In the genomic region with DNA sequence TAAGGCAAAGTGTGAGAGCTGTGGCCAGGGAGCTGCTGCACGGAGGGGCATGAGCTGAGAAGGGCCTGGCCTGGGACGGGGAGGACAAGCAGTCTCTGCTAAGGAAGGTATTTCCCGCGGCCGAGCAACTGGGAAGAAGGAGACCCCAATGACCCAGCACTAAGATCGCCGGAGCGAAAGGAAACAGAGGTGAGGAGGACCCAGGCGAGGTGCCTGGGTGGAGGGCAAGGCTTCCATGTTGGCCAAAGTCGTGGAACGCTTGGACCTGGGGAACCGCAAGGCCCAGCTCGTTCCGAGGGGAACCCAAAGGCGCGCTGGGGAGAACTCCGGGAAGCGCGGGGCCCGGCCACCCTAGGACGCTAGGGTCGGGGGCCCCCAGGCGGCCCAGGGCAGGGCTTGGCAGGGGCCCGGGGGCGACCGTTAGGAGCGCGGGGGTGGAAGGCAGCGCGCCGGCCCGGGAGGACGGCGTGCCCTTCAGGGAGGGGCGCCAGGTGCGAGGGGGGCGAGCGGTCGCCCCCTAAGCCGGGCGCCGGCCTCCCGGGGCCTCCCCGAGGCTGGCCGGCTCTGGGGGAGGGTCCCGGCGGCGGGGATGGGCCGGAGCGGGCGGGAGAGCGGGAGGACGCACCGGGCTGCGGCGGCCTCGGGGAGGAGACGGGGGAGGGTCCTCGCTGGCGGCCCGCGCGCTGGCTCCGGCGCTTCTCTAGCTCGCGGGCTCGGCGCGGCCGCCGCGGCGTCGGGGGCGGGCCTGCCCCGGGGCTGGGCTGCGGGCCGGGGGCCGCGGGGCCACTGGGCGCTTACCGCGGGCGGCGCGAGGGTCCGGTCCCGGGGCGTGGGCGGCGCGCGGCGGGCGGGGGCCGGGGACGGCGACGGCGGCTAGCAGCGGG, we compare ENCODE assay signal across 8 cellular contexts. TPM values are rescaled to one million over a fixed set of nuclear protein-coding genes. Genes with fewer than 3 reads are reported as not detected.
DNase-seq lines count a peak whose midpoint lies in the region; ATAC-seq, FAIRE-seq and TF ChIP-seq lines count a peak whose summit lies in the region.

No MANE protein-coding gene starts in this region.

- H2BK15ac ChIP-seq in IMR-90 (ENCODE audit: low read depth, low read length), result no peak overlapping the region

- H3K23ac ChIP-seq in IMR-90 (ENCODE audit: low read depth, low read length), result peak overlapping the region; percentile 90; the same call in 1 of the 2 replicates

- TF ChIP-seq RAD21 in IMR-90 (IDR thresholded peaks at IDR 0.05; ENCODE audit: low read length), result no peak

- peaks cover 24 to 45% of the 10 kb centered on the region in 2 experiments for H3K79me1 ChIP-seq in IMR-90 (ENCODE audit: low read depth in 1 of 2, low read length in 2 of 2)

- peak overlapping the region in 1 of 2 experiments; percentile 19; a peak in 1 of 4 replicates for H4K8ac ChIP-seq in IMR-90 (ENCODE audit: low read depth in 2 of 2, low read length in 2 of 2)

- H3K4me2 ChIP-seq in IMR-90 (ENCODE audit: low read depth, low read length), result peak overlapping the region; percentile 70

- FAIRE-seq in bronchial epithelial cell (lab: Jason Lieb, UNC), result no peak

- CTCF ChIA-PET in AG04449 (lab: Yijun Ruan, JAX), result interaction anchor here (0.7 to 8.2 kb wide), 23 partner anchors 9 to 264 kb away, joined by 3 to 180 read pairs (median 11); partner anchors contain the start of genes FBXO24, LRCH4, MEPCE and MOSPD3
- CTCF ChIA-PET in IMR-90 (lab: Yijun Ruan, JAX), result interaction anchor here (0.5 to 1.7 kb wide), 5 partner anchors 12 to 393 kb away, joined by 3 to 7 read pairs (median 3); partner anchors contain the start of genes MOSPD3, POP7 and SLC12A9

- H3K4me1 ChIP-seq in IMR-90 (ENCODE audit: control insufficient read depth, insufficient read depth, low read length) (peaks cover 16% of the 10 kb centered on the region), lower lobe of right lung (peaks cover 36% of the 10 kb centered on the region), upper lobe of right lung (peaks cover 21% of the 10 kb centered on the region)

- H2BK120ac ChIP-seq in IMR-90 (ENCODE audit: low read depth, low read length), result no peak overlapping the region

- dilution Hi-C loops in IMR-90 (cut with HindIII; ENCODE audit: low sequenced_read_pairs, unreplicated experiment), result no loop called here

- POLR2A ChIA-PET in AG04449 (lab: Yijun Ruan, JAX) (interaction anchor here (0.6 to 4.1 kb wide), 6 partner anchors 9 to 108 kb away, joined by 3 to 17 read pairs (median 6); partner anchors contain the start of genes FBXO24, MOSPD3 and POP7), IMR-90 (lab: Charles Lee; ENCODE audit: unreplicated experiment) (interaction anchor here (0.6 to 1.7 kb wide), 3 partner anchors 13 to 156 kb away, joined by 4 to 5 read pairs (median 4); no protein-coding TSS in a partner anchor)

- WGBS in IMR-90 (ENCODE audit: extremely low coverage in 2 of 2, insufficient read length in 1 of 2), 2 experiments, result 1% methylated on average over 26 of the region's 102 CpGs; no CpG with 5 or more reads in 1 of the 2 experiments

- H3K9me1 ChIP-seq in IMR-90 (ENCODE audit: insufficient read depth, low read length), result no peaks in the 10 kb centered on the region

- H3K9me3 ChIP-seq in IMR-90 (ENCODE audit: control insufficient read depth, insufficient read depth, low read length) (no peaks in the 10 kb centered on the region), lower lobe of right lung (no peaks in the 10 kb centered on the region), upper lobe of right lung (no peaks in the 10 kb centered on the region)

- H4K5ac ChIP-seq in IMR-90 (ENCODE audit: low read depth, low read length), result no peak overlapping the region

- BruUV-seq in IMR-90 (replicated peaks; lab: Mats Ljungman, UMichigan), result no TSS peak

- peak overlapping the region; percentile 74 for H3K4me3 ChIP-seq in AG04449 (ENCODE audit: low read depth, low read length)
- H3K4me3 ChIP-seq in IMR-90 (ENCODE audit: insufficient read depth, low read depth, low read length), result peak overlapping the region; percentile 56
- peak overlapping the region; percentile 67 for H3K4me3 ChIP-seq in bronchial epithelial cell (ENCODE audit: low read depth, low read length)
- H3K4me3 ChIP-seq in lower lobe of right lung, result peak overlapping the region; percentile 80
- peak overlapping the region; percentile 76 for H3K4me3 ChIP-seq in upper lobe of right lung

- peaks cover 44% of the 10 kb centered on the region for H4K20me1 ChIP-seq in IMR-90 (ENCODE audit: insufficient read depth, low read length)

- intact Hi-C loops in IMR-90 (cut with micrococcal nuclease), result loop anchor here (5.0 kb wide), 1 partner anchor 91 kb away; the partner anchor contains the start of gene PCOLCE
- intact Hi-C loops in lower lobe of right lung (cut with DNase I), result loop anchor here (10.0 kb wide), 1 partner anchor 129 kb away; no protein-coding TSS in a partner anchor
- intact Hi-C loops in upper lobe of right lung (cut with DNase I), result no loop called here

- peak overlapping the region; percentile 83; the same call in 1 of the 2 replicates for H3K14ac ChIP-seq in IMR-90 (replicated peaks; ENCODE audit: low read depth, low read length)

- no peak overlapping the region for H3K18ac ChIP-seq in IMR-90 (ENCODE audit: low read depth, low read length)

- in situ Hi-C loops in IMR-90 (cut with MboI; ENCODE audit: low sequenced_read_pairs), result loop anchor here (10.0 kb wide), 1 partner anchor 229 kb away; the partner anchor contains the start of gene SPACDR

- no peaks in the 10 kb centered on the region for H3K27me3 ChIP-seq in IMR-90 (ENCODE audit: control insufficient read depth, insufficient read depth, low read length)
- no peaks in the 10 kb centered on the region for H3K27me3 ChIP-seq in bronchial epithelial cell (ENCODE audit: control insufficient read depth, insufficient read depth, low read length)
- H3K27me3 ChIP-seq in lower lobe of right lung (ENCODE audit: low read depth), result no peaks in the 10 kb centered on the region
- no peaks in the 10 kb centered on the region for H3K27me3 ChIP-seq in upper lobe of right lung

- peak overlapping the region; percentile 96 for H2AK9ac ChIP-seq in IMR-90 (replicated peaks; ENCODE audit: low read depth, low read length, poor library complexity)

- peak overlapping the region; percentile 92 for H2AFZ ChIP-seq in IMR-90 (replicated peaks; ENCODE audit: low read length, poor library complexity)

- peak overlapping the region; percentile 62; the same call in 1 of the 2 replicates for H3K56ac ChIP-seq in IMR-90 (ENCODE audit: extremely low read depth, insufficient read depth, low read length)

- H3K36me3 ChIP-seq in IMR-90 (ENCODE audit: control insufficient read depth, insufficient read depth, low read length) (peaks cover 9% of the 10 kb centered on the region), bronchial epithelial cell (ENCODE audit: control insufficient read depth, insufficient read depth, low read length) (peaks cover 10% of the 10 kb centered on the region), lower lobe of right lung (peaks cover 6% of the 10 kb centered on the region), upper lobe of right lung (no peaks in the 10 kb centered on the region)

- H4K91ac ChIP-seq in IMR-90 (ENCODE audit: insufficient read depth, low read depth, low read length), result no peak overlapping the region

- peak overlapping the region; percentile 87 for H3K9ac ChIP-seq in IMR-90 (ENCODE audit: low read depth, low read length)

- H2AK5ac ChIP-seq in IMR-90 (ENCODE audit: low read depth, low read length), result peak overlapping the region; percentile 70; the same call in 1 of the 2 replicates

- no peak for DNase-seq in AG04449 (ENCODE audit: low read depth, low spot score)
- no peak for DNase-seq in IMR-90
- no peak for DNase-seq in bronchial epithelial cell (ENCODE audit: low read depth)
- peak; percentile 50 for DNase-seq in lower lobe of right lung
- no peak for DNase-seq in upper lobe of right lung
- no peak for DNase-seq in HCEC 1CT
- DNase-seq in SK-N-DZ (ENCODE audit: low spot score), result no peak

- peak overlapping the region; percentile 22 for H2BK5ac ChIP-seq in IMR-90 (ENCODE audit: low read depth, low read length, poor library complexity, severe bottlenecking)

- peak overlapping the region; percentile 61 for H3K27ac ChIP-seq in IMR-90 (ENCODE audit: insufficient read depth, low read length)
- peak overlapping the region; percentile 74 for H3K27ac ChIP-seq in lower lobe of right lung
- H3K27ac ChIP-seq in upper lobe of right lung, result peak overlapping the region; percentile 70

- TF ChIP-seq POLR2A in IMR-90 (IDR thresholded peaks at IDR 0.05; ENCODE audit: low read depth, low read length), result no peak

- ATAC-seq in GM18907 (IDR thresholded peaks at IDR 0.05; ENCODE audit: unreplicated experiment) (peak; percentile 23), IMR-90 (ENCODE audit: low read depth) (peak; percentile 65), lower lobe of right lung (peak; percentile 6 to 29), upper lobe of right lung (peak; percentile 17)

- H2BK20ac ChIP-seq in IMR-90 (ENCODE audit: low read depth, low read length), result no peak overlapping the region

- H3K4ac ChIP-seq in IMR-90 (ENCODE audit: low read depth, low read length), result peak overlapping the region; percentile 46

- TF ChIP-seq CTCF in AG04449 (IDR thresholded peaks at IDR 0.05; ENCODE audit: insufficient read depth, low read length, missing control alignments) (no peak), IMR-90 (conservative IDR thresholded peaks at IDR 0.05; ENCODE audit: low read depth, low read length) (no peak), bronchial epithelial cell (IDR thresholded peaks at IDR 0.05; ENCODE audit: insufficient read depth, low read length, severe bottlenecking) (no peak), lower lobe of right lung (IDR thresholded peaks at IDR 0.05) (no peak), upper lobe of right lung (IDR thresholded peaks at IDR 0.05) (no peak)

RNA-seq across cellular contexts. Expression of gene GIGYF1, which starts 0.5 kb away (rescaled TPM):
- total RNA-seq in IMR-90 (2012; rRNA removed) (3.0 and 3.3 TPM in 2 replicates), bronchial epithelial cell (9.9 and 14.2 TPM in 2 replicates), lower lobe of right lung (53.4 TPM), upper lobe of right lung (44.5 TPM)
- 10.7 and 11.6 TPM in 2 replicates for polyA plus RNA-seq in IMR-90 (2012; rRNA removed)
- 3.3 and 4.8 TPM in 2 replicates for polyA plus RNA-seq in IMR-90 (2012; cell fraction: cytosol; rRNA removed)
- 80.8 and 113 TPM in 2 replicates for polyA plus RNA-seq in IMR-90 (2012; cell fraction: nucleus; rRNA removed; ENCODE audit: low replicate concordance)
- 22.0 and 25.3 TPM in 2 replicates for polyA plus RNA-seq in SK-N-DZ (2014; cell fraction: cytosol; rRNA removed)
- polyA plus RNA-seq in SK-N-DZ (2014; cell fraction: nucleus; rRNA removed), result 260 and 472 TPM in 2 replicates

RNA-seq across cellular contexts. Expression of gene POP7, which starts 12.4 kb away (rescaled TPM):
- total RNA-seq in IMR-90 (2012; rRNA removed), result 14.9 and 16.9 TPM in 2 replicates
- polyA plus RNA-seq in IMR-90 (2012; rRNA removed), result 38.0 and 50.5 TPM in 2 replicates
- 50.9 and 63.4 TPM in 2 replicates for polyA plus RNA-seq in IMR-90 (2012; cell fraction: cytosol; rRNA removed)
- polyA plus RNA-seq in IMR-90 (2012; cell fraction: nucleus; rRNA removed; ENCODE audit: low replicate concordance), result 12.0 and 23.5 TPM in 2 replicates
- 33.8 and 40.8 TPM in 2 replicates for total RNA-seq in bronchial epithelial cell
- 21.5 TPM for total RNA-seq in lower lobe of right lung
- total RNA-seq in upper lobe of right lung, result 20.2 TPM
- polyA plus RNA-seq in SK-N-DZ (2014; cell fraction: cytosol; rRNA removed), result 102 and 135 TPM in 2 replicates
- polyA plus RNA-seq in SK-N-DZ (2014; cell fraction: nucleus; rRNA removed), result 62.5 and 75.4 TPM in 2 replicates

RNA-seq across cellular contexts. Expression of gene GNB2, which starts 20.0 kb away (rescaled TPM):
- total RNA-seq in IMR-90 (2012; rRNA removed), result 62.0 and 67.5 TPM in 2 replicates
- 245 and 279 TPM in 2 replicates for polyA plus RNA-seq in IMR-90 (2012; rRNA removed)
- polyA plus RNA-seq in IMR-90 (2012; cell fraction: cytosol; rRNA removed), result 186 and 472 TPM in 2 replicates
- polyA plus RNA-seq in IMR-90 (2012; cell fraction: nucleus; rRNA removed; ENCODE audit: low replicate concordance), result 166 and 348 TPM in 2 replicates
- total RNA-seq in bronchial epithelial cell, result 66.1 and 88.7 TPM in 2 replicates
- total RNA-seq in lower lobe of right lung, result 247 TPM
- 208 TPM for total RNA-seq in upper lobe of right lung
- 177 and 226 TPM in 2 replicates for polyA plus RNA-seq in SK-N-DZ (2014; cell fraction: cytosol; rRNA removed)
- 143 and 155 TPM in 2 replicates for polyA plus RNA-seq in SK-N-DZ (2014; cell fraction: nucleus; rRNA removed)

RNA-seq across cellular contexts. Expression of gene EPO, which starts 26.7 kb away (rescaled TPM):
- total RNA-seq in IMR-90 (2012; rRNA removed) (not detected in 2 replicates), bronchial epithelial cell (not detected in 2 replicates), lower lobe of right lung (not detected), upper lobe of right lung (not detected)
- not detected in 2 replicates for polyA plus RNA-seq in IMR-90 (2012; rRNA removed)
- not detected in 2 replicates for polyA plus RNA-seq in IMR-90 (2012; cell fraction: cytosol; rRNA removed)
- polyA plus RNA-seq in IMR-90 (2012; cell fraction: nucleus; rRNA removed; ENCODE audit: low replicate concordance), result 0.12 and 0.15 TPM in 2 replicates
- polyA plus RNA-seq in SK-N-DZ (2014; cell fraction: cytosol; rRNA removed), result 0.84 TPM in 1 of 2 replicates, not detected in the other
- polyA plus RNA-seq in SK-N-DZ (2014; cell fraction: nucleus; rRNA removed), result 0.17 and 1.7 TPM in 2 replicates

RNA-seq across cellular contexts. Expression of gene ACTL6B, which starts 37.3 kb away (rescaled TPM):
- total RNA-seq in IMR-90 (2012; rRNA removed), result not detected in 2 replicates
- polyA plus RNA-seq in IMR-90 (2012; rRNA removed), result not detected in 2 replicates
- polyA plus RNA-seq in IMR-90 (2012; cell fraction: cytosol; rRNA removed), result not detected in 2 replicates
- polyA plus RNA-seq in IMR-90 (2012; cell fraction: nucleus; rRNA removed; ENCODE audit: low replicate concordance), result not detected in 2 replicates
- not detected in 2 replicates for total RNA-seq in bronchial epithelial cell
- total RNA-seq in lower lobe of right lung, result not detected
- total RNA-seq in upper lobe of right lung, result not detected
- 90.5 and 90.6 TPM in 2 replicates for polyA plus RNA-seq in SK-N-DZ (2014; cell fraction: cytosol; rRNA removed)
- 60.4 and 76.0 TPM in 2 replicates for polyA plus RNA-seq in SK-N-DZ (2014; cell fraction: nucleus; rRNA removed)
